ENCODE assay signal across 1 cellular context in the genomic region with DNA sequence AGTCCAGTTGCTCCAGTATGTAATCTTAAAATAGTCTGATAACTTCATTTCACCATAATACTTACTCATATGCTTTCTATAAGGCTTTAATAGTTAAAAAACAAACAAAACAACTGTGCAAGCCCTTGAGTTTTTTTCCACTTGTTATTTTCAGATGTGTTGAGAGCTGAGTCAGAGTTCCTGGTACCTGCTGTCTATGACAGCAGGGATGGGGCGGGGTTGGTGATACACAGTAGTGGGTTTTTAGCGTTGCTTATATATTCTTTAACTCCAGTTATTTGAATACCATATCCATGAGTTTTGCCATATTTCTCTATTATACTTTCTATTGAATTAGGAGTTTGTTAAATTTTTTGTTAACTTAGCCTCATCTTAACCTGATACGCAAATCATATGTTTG.
TF ChIP-seq lines count a peak whose summit lies in the region.

No MANE protein-coding gene starts in this region.

TF ChIP-seq in K562, 482 proteins besides CTCF, POLR2A, EP300 and RAD21 (continued from another document):
- TF ChIP-seq, protein P1, sequence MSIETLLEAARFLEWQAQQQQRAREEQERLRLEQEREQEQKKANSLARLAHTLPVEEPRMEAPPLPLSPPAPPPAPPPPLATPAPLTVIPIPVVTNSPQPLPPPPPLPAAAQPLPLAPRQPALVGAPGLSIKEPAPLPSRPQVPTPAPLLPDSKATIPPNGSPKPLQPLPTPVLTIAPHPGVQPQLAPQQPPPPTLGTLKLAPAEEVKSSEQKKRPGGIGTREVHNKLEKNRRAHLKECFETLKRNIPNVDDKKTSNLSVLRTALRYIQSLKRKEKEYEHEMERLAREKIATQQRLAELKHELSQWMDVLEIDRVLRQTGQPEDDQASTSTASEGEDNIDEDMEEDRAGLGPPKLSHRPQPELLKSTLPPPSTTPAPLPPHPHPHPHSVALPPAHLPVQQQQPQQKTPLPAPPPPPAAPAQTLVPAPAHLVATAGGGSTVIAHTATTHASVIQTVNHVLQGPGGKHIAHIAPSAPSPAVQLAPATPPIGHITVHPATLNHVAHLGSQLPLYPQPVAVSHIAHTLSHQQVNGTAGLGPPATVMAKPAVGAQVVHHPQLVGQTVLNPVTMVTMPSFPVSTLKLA (conservative IDR thresholded peaks at IDR 0.05), result peak in 1 of 2 experiments; percentile 42; a peak in 1 of 4 replicates
- TF ChIP-seq JUN (IDR thresholded peaks at IDR 0.05; ENCODE audit: borderline replicate concordance, low read depth, low read length), result 0 out of 2 replicates have a peak, but pooled peaks have one; percentile 49
- no peak for TF ChIP-seq JUN (CRISPR knock-in tag; IDR thresholded peaks at IDR 0.05; ENCODE audit: borderline replicate concordance)
- TF ChIP-seq STAT5A (IDR thresholded peaks at IDR 0.05; ENCODE audit: borderline replicate concordance, low read length), result peak; percentile 28; the same call in 1 of the 2 replicates
- TF ChIP-seq SAP30 (IDR thresholded peaks at IDR 0.05; ENCODE audit: borderline replicate concordance, insufficient read depth, low read depth, low read length, poor library complexity, severe bottlenecking), result no peak
- no peak for TF ChIP-seq SRSF3 (IDR thresholded peaks at IDR 0.05; ENCODE audit: insufficient read depth, low read length)
- peak; percentile 76; the same call in 1 of the 2 replicates for TF ChIP-seq JUND (IDR thresholded peaks at IDR 0.05; ENCODE audit: borderline replicate concordance, low read depth, low read length)
- peak; percentile 53; the same call in 2 of the 3 replicates for TF ChIP-seq JUND (tag; IDR thresholded peaks at IDR 0.05; ENCODE audit: borderline replicate concordance, low read depth, low read length)
- no peak for TF ChIP-seq ATF1 (CRISPR knock-in tag; IDR thresholded peaks at IDR 0.05)
- TF ChIP-seq ATF1 (tag; IDR thresholded peaks at IDR 0.05), result 0 out of 2 replicates have a peak, but pooled peaks have one; percentile 6
- TF ChIP-seq, protein P2, sequence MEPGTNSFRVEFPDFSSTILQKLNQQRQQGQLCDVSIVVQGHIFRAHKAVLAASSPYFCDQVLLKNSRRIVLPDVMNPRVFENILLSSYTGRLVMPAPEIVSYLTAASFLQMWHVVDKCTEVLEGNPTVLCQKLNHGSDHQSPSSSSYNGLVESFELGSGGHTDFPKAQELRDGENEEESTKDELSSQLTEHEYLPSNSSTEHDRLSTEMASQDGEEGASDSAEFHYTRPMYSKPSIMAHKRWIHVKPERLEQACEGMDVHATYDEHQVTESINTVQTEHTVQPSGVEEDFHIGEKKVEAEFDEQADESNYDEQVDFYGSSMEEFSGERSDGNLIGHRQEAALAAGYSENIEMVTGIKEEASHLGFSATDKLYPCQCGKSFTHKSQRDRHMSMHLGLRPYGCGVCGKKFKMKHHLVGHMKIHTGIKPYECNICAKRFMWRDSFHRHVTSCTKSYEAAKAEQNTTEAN (CRISPR knock-in tag; IDR thresholded peaks at IDR 0.05), result no peak
- TF ChIP-seq MEIS2 (IDR thresholded peaks at IDR 0.05; ENCODE audit: partially characterized antibody), result peak; percentile 18
- TF ChIP-seq MAZ (CRISPR knock-in tag; conservative IDR thresholded peaks at IDR 0.05 in 1 of 2, IDR thresholded peaks at IDR 0.05 in 1 of 2), result peak in 1 of 2 experiments; percentile 42; a peak in 1 of 4 replicates
- TF ChIP-seq RCOR1 (IDR thresholded peaks at IDR 0.05; ENCODE audit: borderline replicate concordance in 1 of 2, low read depth in 2 of 2, low read length in 2 of 2), result peak in 1 of 2 experiments; percentile 58; a peak in 1 of 4 replicates
- TF ChIP-seq, protein P3, sequence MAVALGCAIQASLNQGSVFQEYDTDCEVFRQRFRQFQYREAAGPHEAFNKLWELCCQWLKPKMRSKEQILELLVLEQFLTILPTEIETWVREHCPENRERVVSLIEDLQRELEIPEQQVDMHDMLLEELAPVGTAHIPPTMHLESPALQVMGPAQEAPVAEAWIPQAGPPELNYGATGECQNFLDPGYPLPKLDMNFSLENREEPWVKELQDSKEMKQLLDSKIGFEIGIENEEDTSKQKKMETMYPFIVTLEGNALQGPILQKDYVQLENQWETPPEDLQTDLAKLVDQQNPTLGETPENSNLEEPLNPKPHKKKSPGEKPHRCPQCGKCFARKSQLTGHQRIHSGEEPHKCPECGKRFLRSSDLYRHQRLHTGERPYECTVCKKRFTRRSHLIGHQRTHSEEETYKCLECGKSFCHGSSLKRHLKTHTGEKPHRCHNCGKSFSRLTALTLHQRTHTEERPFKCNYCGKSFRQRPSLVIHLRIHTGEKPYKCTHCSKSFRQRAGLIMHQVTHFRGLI (CRISPR knock-in tag; IDR thresholded peaks at IDR 0.05), result no peak
- TF ChIP-seq TCF7 (IDR thresholded peaks at IDR 0.05; ENCODE audit: borderline replicate concordance), result no peak
- peak; percentile 47; the same call in 1 of the 2 replicates for TF ChIP-seq C11orf30 (IDR thresholded peaks at IDR 0.05; ENCODE audit: low read depth)
- peak; percentile 41; the same call in 1 of the 2 replicates for TF ChIP-seq MAFK (IDR thresholded peaks at IDR 0.05; ENCODE audit: low read length)
- TF ChIP-seq NFE2 (IDR thresholded peaks at IDR 0.05; ENCODE audit: low read depth), result peak; percentile 61
- peak; percentile 40; the same call in 1 of the 2 replicates for TF ChIP-seq ARID1B (IDR thresholded peaks at IDR 0.05)
- peak; percentile 21 for TF ChIP-seq ZNF316 (IDR thresholded peaks at IDR 0.05)
